Comparison of ENCODE assay signal across 8 cellular contexts in genomic region chr19:12733907-12734214, GRCh38. TPM values are rescaled to one million over a fixed set of nuclear protein-coding genes. Genes with fewer than 3 reads are reported as not detected.
DNase-seq lines count a peak whose midpoint lies in the region; ATAC-seq and TF ChIP-seq lines count a peak whose summit lies in the region.

No MANE protein-coding gene starts in this region.

- peak overlapping the region; percentile 67 for H3K4me3 ChIP-seq in BJ (ENCODE audit: low read depth, low read length)
- peak overlapping the region; percentile 88 for H3K4me3 ChIP-seq in LNCaP clone FGC (ENCODE audit: low read depth, low read length)
- peak overlapping the region; percentile 90 for H3K4me3 ChIP-seq in coronary artery

- no peak for TF ChIP-seq CTCF in BJ (IDR thresholded peaks at IDR 0.05; ENCODE audit: insufficient read depth, low read depth, low read length)
- no peak for TF ChIP-seq CTCF in LNCaP clone FGC (IDR thresholded peaks at IDR 0.05; ENCODE audit: control insufficient read depth, extremely low read depth, insufficient read depth)
- TF ChIP-seq CTCF in coronary artery (IDR thresholded peaks at IDR 0.05), result no peak
- TF ChIP-seq CTCF in nephron (IDR thresholded peaks at IDR 0.05; ENCODE audit: unreplicated experiment in 3 of 3), result no peak

- H3K27ac Mint-ChIP-seq in nephron, result peak overlapping the region; percentile 79 to 95 (median 93)

- no peak for DNase-seq in BJ (ENCODE audit: low read depth)
- DNase-seq in LNCaP clone FGC (ENCODE audit: low read depth), result no peak
- DNase-seq in coronary artery (ENCODE audit: low spot score), result no peak
- DNase-seq in RKO (ENCODE audit: low spot score), result no peak

- no peaks in the 10 kb centered on the region for H3K27me3 ChIP-seq in BJ (ENCODE audit: control insufficient read depth, insufficient read depth, low read length)

- peak overlapping the region; percentile 91 to 94 (median 93) for H3K4me3 Mint-ChIP-seq in nephron

- H3K9me3 Mint-ChIP-seq in nephron, result no peaks in the 10 kb centered on the region

- CTCF ChIA-PET in BJ (lab: Yijun Ruan, JAX), result interaction anchor here (0.6 to 2.3 kb wide), 6 partner anchors 10 to 1768 kb away, joined by 3 to 16 read pairs (median 5); partner anchors contain the start of gene TNPO2

- H3K4me1 Mint-ChIP-seq in nephron, result peaks cover 43% of the 10 kb centered on the region

- ATAC-seq in HG03025 (IDR thresholded peaks at IDR 0.05; ENCODE audit: low FRiP score, unreplicated experiment) (no peak), GM18870 (IDR thresholded peaks at IDR 0.05; ENCODE audit: unreplicated experiment) (no peak), GM19463 (IDR thresholded peaks at IDR 0.05; ENCODE audit: unreplicated experiment) (no peak)

- POLR2A ChIA-PET in BJ (lab: Charles Lee), result interaction anchor here (1.0 kb wide), 1 partner anchor 11 kb away, joined by 3 read pairs; no protein-coding TSS in a partner anchor

- peaks cover 29% of the 10 kb centered on the region for H3K36me3 Mint-ChIP-seq in nephron (ENCODE audit: low read depth)

- H3K27me3 Mint-ChIP-seq in nephron (ENCODE audit: low read depth), result no peaks in the 10 kb centered on the region

- peaks cover 23% of the 10 kb centered on the region for H3K36me3 ChIP-seq in BJ (ENCODE audit: control insufficient read depth, insufficient read depth, low read length)

- H3K27ac ChIP-seq in coronary artery, result peak overlapping the region; percentile 81 to 94

RNA-seq across cellular contexts. Expression of gene TRIR, which starts 0.6 kb away (rescaled TPM):
- polyA plus RNA-seq in BJ (2011; rRNA removed), result 161 and 181 TPM in 2 replicates
- 16.9 and 36.4 TPM in 2 replicates for polyA minus RNA-seq in BJ (2011; rRNA and poly(A)+ RNA removed)

RNA-seq across cellular contexts. Expression of gene GET3, which starts 3.4 kb away (rescaled TPM):
- 163 and 250 TPM in 2 replicates for polyA plus RNA-seq in BJ (2011; rRNA removed)
- polyA minus RNA-seq in BJ (2011; rRNA and poly(A)+ RNA removed), result 47.3 and 112 TPM in 2 replicates

RNA-seq across cellular contexts. Expression of gene TNPO2, which starts 10.1 kb away (rescaled TPM):
- 49.6 and 77.3 TPM in 2 replicates for polyA plus RNA-seq in BJ (2011; rRNA removed)
- 97.4 and 163 TPM in 2 replicates for polyA minus RNA-seq in BJ (2011; rRNA and poly(A)+ RNA removed)

RNA-seq across cellular contexts. Expression of gene BEST2, which starts 17.7 kb away (rescaled TPM):
- not detected in 2 replicates for polyA plus RNA-seq in BJ (2011; rRNA removed)
- polyA minus RNA-seq in BJ (2011; rRNA and poly(A)+ RNA removed), result not detected in 2 replicates

RNA-seq across cellular contexts. Expression of gene FBXW9, which starts 37.4 kb away (rescaled TPM):
- polyA plus RNA-seq in BJ (2011; rRNA removed), result 7.7 and 13.6 TPM in 2 replicates
- polyA minus RNA-seq in BJ (2011; rRNA and poly(A)+ RNA removed), result 4.3 and 6.8 TPM in 2 replicates
